Comparison of ENCODE assay signal across 28 cellular contexts in the genomic region with DNA sequence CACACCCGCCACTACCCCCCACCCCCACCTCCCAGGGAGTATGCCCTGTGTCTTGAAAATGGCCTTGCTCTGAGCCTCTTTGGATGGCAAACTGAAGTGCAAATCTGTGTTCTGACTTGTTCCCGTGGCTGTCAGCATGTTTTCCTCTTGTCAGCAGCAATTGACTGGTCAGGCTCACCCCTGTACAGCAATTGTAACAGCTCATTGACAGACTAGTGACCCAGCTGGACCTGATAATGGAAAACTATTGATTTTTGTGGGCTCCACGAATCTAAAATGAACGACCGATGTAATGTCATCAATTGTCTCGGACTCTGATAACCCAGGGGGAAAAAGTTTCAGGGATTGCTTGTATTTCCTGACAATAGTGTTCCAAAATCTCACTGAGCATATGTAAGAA.
"Had no signal": no experiment of that assay in that cellular context is flagged by ENCODE, and none has a peak within 500 bp of the region (broad histone marks: within the 10 kb centered on the region; RNA-seq: fewer than 3 reads in every experiment).

No MANE protein-coding gene starts in this region.

- H3K4me1 ChIP-seq: breast epithelium, colonic mucosa had no signal

- H3K36me3 ChIP-seq: ascending aorta, breast epithelium, cardiac muscle cell, colonic mucosa had no signal

- ATAC-seq: activated CD4-positive, alpha-beta T cell treated with anti-CD3 and anti-CD28 coated beads for 36 hours; activated CD8-positive, alpha-beta memory T cell treated with anti-CD3 and anti-CD28 coated beads, Interleukin-2, amount 10 ng/mL, durations not matched to agents 7 days and 5 days; activated CD8-positive, alpha-beta T cell treated with anti-CD3 and anti-CD28 coated beads, Interleukin-2, amount 10 ng/mL, durations not matched to agents 7 days and 5 days; activated naive CD4-positive, alpha-beta T cell treated with anti-CD3 and anti-CD28 coated beads, Interleukin-2, amount 50 U/mL, for 72 hours; activated T-cell treated with anti-CD3 and anti-CD28 coated beads, Interleukin-2, amount 50 U/mL, for 72 hours; esophagus mucosa had no signal

- H3K27me3 ChIP-seq: ascending aorta, breast epithelium, colonic mucosa had no signal

- H3K4me3 Mint-ChIP-seq: activated CD4-positive, alpha-beta memory T cell treated with anti-CD3 and anti-CD28 coated beads for 36 hours; activated CD4-positive, alpha-beta T cell treated with anti-CD3 and anti-CD28 coated beads for 36 hours; activated CD4-positive, alpha-beta T cell treated with anti-CD3 and anti-CD28 coated beads, Interleukin-2, amount 10 ng/mL, durations not matched to agents 24 days and 14 days; activated CD8-positive, alpha-beta memory T cell treated with anti-CD3 and anti-CD28 coated beads, Interleukin-2, amount 10 ng/mL, durations not matched to agents 7 days and 5 days; activated CD8-positive, alpha-beta T cell treated with anti-CD3 and anti-CD28 coated beads, Interleukin-2, amount 10 ng/mL, durations not matched to agents 7 days and 5 days; activated naive CD4-positive, alpha-beta T cell treated with anti-CD3 and anti-CD28 coated beads, Interleukin-2, amount 10 ng/mL, durations not matched to agents 7 days and 5 days; activated naive CD8-positive, alpha-beta T cell treated with anti-CD3 and anti-CD28 coated beads, Interleukin-2, amount 10 ng/mL, durations not matched to agents 7 days and 5 days; activated T-cell treated with anti-CD3 and anti-CD28 coated beads, Interleukin-2, amount 50 U/mL, for 72 hours; endodermal cell had no signal

- DNase-seq: activated CD4-positive, alpha-beta memory T cell treated with anti-CD3 and anti-CD28 coated beads for 36 hours; activated CD4-positive, alpha-beta T cell treated with anti-CD3 and anti-CD28 coated beads for 36 hours; activated CD4-positive, alpha-beta T cell treated with anti-CD3 and anti-CD28 coated beads, Interleukin-2, amount 10 ng/mL, durations not matched to agents 24 days and 14 days; activated CD4-positive, CD25-positive, alpha-beta regulatory T cell; activated CD4-positive, CD25-positive, alpha-beta regulatory T cell treated with anti-CD3 and anti-CD28 coated beads, Interleukin-2, amount 50 U/mL, for 72 hours; activated CD8-positive, alpha-beta memory T cell treated with anti-CD3 and anti-CD28 coated beads, Interleukin-2, amount 10 ng/mL, durations not matched to agents 7 days and 5 days; activated CD8-positive, alpha-beta memory T cell treated with anti-CD3 and anti-CD28 coated beads, Interleukin-2, amount 50 U/mL, for 4 hours; activated CD8-positive, alpha-beta T cell treated with anti-CD3 and anti-CD28 coated beads, Interleukin-2, amount 10 ng/mL, durations not matched to agents 7 days and 5 days; activated gamma-delta T cell; activated naive CD4-positive, alpha-beta T cell; activated naive CD4-positive, alpha-beta T cell treated with anti-CD3 and anti-CD28 coated beads, Interleukin-2, amount 10 ng/mL, durations not matched to agents 7 days and 5 days; activated naive CD8-positive, alpha-beta T cell treated with anti-CD3 and anti-CD28 coated beads, Interleukin-2, amount 10 ng/mL, durations not matched to agents 7 days and 5 days; activated T-cell treated with anti-CD3 and anti-CD28 coated beads, Interleukin-2, amount 50 U/mL, for 1 hour; activated T-cell treated with anti-CD3 and anti-CD28 coated beads, Interleukin-2, amount 50 U/mL, for 72 hours; central memory CD4-positive, alpha-beta T cell; cerebellar nuclear complex; colonic mucosa; effector memory CD4-positive, alpha-beta T cell; endodermal cell; foreskin fibroblast; T-helper 2 cell had no signal

- H3K27ac Mint-ChIP-seq: activated CD4-positive, alpha-beta memory T cell treated with anti-CD3 and anti-CD28 coated beads for 36 hours; activated CD4-positive, alpha-beta T cell treated with anti-CD3 and anti-CD28 coated beads for 36 hours; activated CD4-positive, alpha-beta T cell treated with anti-CD3 and anti-CD28 coated beads, Interleukin-2, amount 10 ng/mL, durations not matched to agents 24 days and 14 days; activated CD8-positive, alpha-beta memory T cell treated with anti-CD3 and anti-CD28 coated beads, Interleukin-2, amount 10 ng/mL, durations not matched to agents 7 days and 5 days; activated CD8-positive, alpha-beta T cell treated with anti-CD3 and anti-CD28 coated beads, Interleukin-2, amount 10 ng/mL, durations not matched to agents 7 days and 5 days; activated naive CD4-positive, alpha-beta T cell treated with anti-CD3 and anti-CD28 coated beads, Interleukin-2, amount 10 ng/mL, durations not matched to agents 7 days and 5 days; activated naive CD4-positive, alpha-beta T cell treated with anti-CD3 and anti-CD28 coated beads, Interleukin-2, amount 50 U/mL, for 72 hours; activated naive CD8-positive, alpha-beta T cell treated with anti-CD3 and anti-CD28 coated beads, Interleukin-2, amount 10 ng/mL, durations not matched to agents 7 days and 5 days; activated T-cell treated with anti-CD3 and anti-CD28 coated beads, Interleukin-2, amount 50 U/mL, for 72 hours; brain; endodermal cell had no signal

- H3K27ac ChIP-seq: ascending aorta, breast epithelium, cardiac muscle cell, colonic mucosa had no signal

- H3K9me3 ChIP-seq: ascending aorta, breast epithelium, colonic mucosa had no signal

- H3K36me3 Mint-ChIP-seq: activated CD4-positive, alpha-beta memory T cell treated with anti-CD3 and anti-CD28 coated beads for 36 hours; activated CD8-positive, alpha-beta memory T cell treated with anti-CD3 and anti-CD28 coated beads, Interleukin-2, amount 10 ng/mL, durations not matched to agents 7 days and 5 days; activated naive CD4-positive, alpha-beta T cell treated with anti-CD3 and anti-CD28 coated beads, Interleukin-2, amount 10 ng/mL, durations not matched to agents 7 days and 5 days; activated naive CD4-positive, alpha-beta T cell treated with anti-CD3 and anti-CD28 coated beads, Interleukin-2, amount 50 U/mL, for 72 hours; activated naive CD8-positive, alpha-beta T cell treated with anti-CD3 and anti-CD28 coated beads, Interleukin-2, amount 10 ng/mL, durations not matched to agents 7 days and 5 days; brain had no signal

- H3K9me3 Mint-ChIP-seq: activated CD4-positive, alpha-beta memory T cell treated with anti-CD3 and anti-CD28 coated beads for 36 hours; activated CD4-positive, alpha-beta T cell treated with anti-CD3 and anti-CD28 coated beads, Interleukin-2, amount 10 ng/mL, durations not matched to agents 24 days and 14 days; activated naive CD4-positive, alpha-beta T cell treated with anti-CD3 and anti-CD28 coated beads, Interleukin-2, amount 10 ng/mL, durations not matched to agents 7 days and 5 days; activated naive CD4-positive, alpha-beta T cell treated with anti-CD3 and anti-CD28 coated beads, Interleukin-2, amount 50 U/mL, for 72 hours; activated T-cell treated with anti-CD3 and anti-CD28 coated beads, Interleukin-2, amount 50 U/mL, for 72 hours had no signal

- FAIRE-seq: frontal cortex had no signal

- H3K4me3 ChIP-seq: ascending aorta, breast epithelium, cardiac muscle cell, colonic mucosa had no signal
